ENCODE assay signal across 16 cellular contexts in the genomic region with DNA sequence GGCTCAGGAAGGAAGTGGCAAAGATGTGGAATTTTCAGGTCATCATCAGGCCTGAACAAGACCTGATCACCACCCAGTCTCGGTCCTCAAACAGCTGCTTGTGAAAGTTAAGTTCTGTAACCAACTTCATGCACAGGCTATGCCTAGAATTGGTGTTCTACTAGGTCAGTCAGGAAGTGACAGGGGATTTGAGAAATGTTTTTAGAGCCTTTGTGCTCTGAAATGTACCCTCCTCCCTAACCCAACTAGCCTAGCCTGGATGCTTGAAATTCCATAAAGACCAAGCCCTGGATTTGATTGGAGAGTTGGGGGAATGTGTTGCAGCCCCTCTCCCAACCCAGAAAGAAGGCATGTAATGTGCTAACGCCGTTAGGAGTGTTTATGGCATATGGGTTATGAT.
DNase-seq lines count a peak whose midpoint lies in the region; ATAC-seq and TF ChIP-seq lines count a peak whose summit lies in the region.
"Had no signal": no experiment of that assay in that cellular context is flagged by ENCODE, and none has a peak within 500 bp of the region (broad histone marks: within the 10 kb centered on the region; RNA-seq: fewer than 3 reads in every experiment).

No MANE protein-coding gene starts in this region.

- no peaks in the 10 kb centered on the region for H3K9me3 Mint-ChIP-seq in mesothelial cell of epicardium

- H3K4me3 ChIP-seq in heart right ventricle, result no peak overlapping the region
- no peak overlapping the region for H3K4me3 ChIP-seq in vagina
- H3K4me3 ChIP-seq: testis had no signal

- peaks cover 8 to 80% (median 48%) of the 10 kb centered on the region in 9 donors for H3K4me1 ChIP-seq in heart right ventricle
- H3K4me1 ChIP-seq in vagina, result peaks cover 40% of the 10 kb centered on the region
- H3K4me1 ChIP-seq: testis had no signal

- H3K4me3 Mint-ChIP-seq in mesothelial cell of epicardium, result peak overlapping the region; percentile 13
- H3K4me3 Mint-ChIP-seq: activated naive CD8-positive, alpha-beta T cell had no signal

- ATAC-seq in heart right ventricle, result no peak
- ATAC-seq in Right ventricle myocardium superior (ENCODE audit: poor library complexity), result no peak
- ATAC-seq in HG03175 (IDR thresholded peaks at IDR 0.05; ENCODE audit: unreplicated experiment), result no peak
- no peak for ATAC-seq in HG03432 (IDR thresholded peaks at IDR 0.05; ENCODE audit: unreplicated experiment)

- H3K36me3 ChIP-seq in heart right ventricle (peaks cover 0 to 6% (median 0%) of the 10 kb centered on the region in 9 donors), vagina (no peaks in the 10 kb centered on the region)

- H3K27me3 ChIP-seq in heart right ventricle, result no peaks in the 10 kb centered on the region
- H3K27me3 ChIP-seq in vagina, result no peaks in the 10 kb centered on the region
- H3K27me3 ChIP-seq: testis had no signal

- H3K4me1 Mint-ChIP-seq in mesothelial cell of epicardium, result peaks cover 59% of the 10 kb centered on the region

- WGBS in heart right ventricle, 2 donors, result 78 to 83% methylated on average over 3 of the region's 3 CpGs

- H3K9me3 ChIP-seq in heart right ventricle (no peaks in the 10 kb centered on the region), vagina (no peaks in the 10 kb centered on the region)
- H3K9me3 ChIP-seq: testis had no signal

- peaks cover 8% of the 10 kb centered on the region for H3K36me3 Mint-ChIP-seq in mesothelial cell of epicardium
- H3K36me3 Mint-ChIP-seq: activated naive CD8-positive, alpha-beta T cell had no signal

- intact Hi-C loops in heart right ventricle (cut with DNase I), result no loop called here
- intact Hi-C loops in Right ventricle myocardium superior (cut with DNase I), result no loop called here
- intact Hi-C loops in vagina (cut with DNase I), result no loop called here

- H3K27me3 Mint-ChIP-seq in mesothelial cell of epicardium (ENCODE audit: low read depth), result no peaks in the 10 kb centered on the region
- H3K27me3 Mint-ChIP-seq: activated naive CD8-positive, alpha-beta T cell had no signal

- TF ChIP-seq CTCF in heart right ventricle (IDR thresholded peaks at IDR 0.05), result no peak
- TF ChIP-seq CTCF in mesothelial cell of epicardium (IDR thresholded peaks at IDR 0.05; ENCODE audit: unreplicated experiment), result no peak
- no peak for TF ChIP-seq CTCF in vagina (IDR thresholded peaks at IDR 0.05)

- no peak for DNase-seq in heart right ventricle
- no peak for DNase-seq in Right ventricle myocardium superior
- DNase-seq in dermis blood vessel endothelial cell, result peak; percentile 72
- no peak for DNase-seq in mesothelial cell of epicardium (ENCODE audit: low spot score in 2 of 2, unreplicated experiment in 2 of 2)
- no peak for DNase-seq in vagina (ENCODE audit: extremely low spot score in 2 of 2)
- no peak for DNase-seq in amniotic stem cell (lab: John Stamatoyannopoulos, UW)
- DNase-seq: COR-L47, cortex of kidney, KG1, NCI-H1694 treated with DMSO at 0.1 percent for 48 hours, SIG-M5, small intestine, testis had no signal

- TF ChIP-seq POLR2A in vagina (IDR thresholded peaks at IDR 0.05), result no peak

- H3K27ac ChIP-seq in heart right ventricle (peak overlapping the region in 6 of 10 donors; percentile 42 to 60 (median 48)), vagina (peak overlapping the region; percentile 33)
- H3K27ac ChIP-seq: testis had no signal

- H3K27ac Mint-ChIP-seq in mesothelial cell of epicardium, result peak overlapping the region; percentile 94
